8 cellular contexts compared by ENCODE assay signal in genomic region chr22:20016734-20017621, GRCh38. TPM values are rescaled to one million over a fixed set of nuclear protein-coding genes. Genes with fewer than 3 reads are reported as not detected.
DNase-seq lines count a peak whose midpoint lies in the region; ATAC-seq and TF ChIP-seq lines count a peak whose summit lies in the region.

A gene with protein sequence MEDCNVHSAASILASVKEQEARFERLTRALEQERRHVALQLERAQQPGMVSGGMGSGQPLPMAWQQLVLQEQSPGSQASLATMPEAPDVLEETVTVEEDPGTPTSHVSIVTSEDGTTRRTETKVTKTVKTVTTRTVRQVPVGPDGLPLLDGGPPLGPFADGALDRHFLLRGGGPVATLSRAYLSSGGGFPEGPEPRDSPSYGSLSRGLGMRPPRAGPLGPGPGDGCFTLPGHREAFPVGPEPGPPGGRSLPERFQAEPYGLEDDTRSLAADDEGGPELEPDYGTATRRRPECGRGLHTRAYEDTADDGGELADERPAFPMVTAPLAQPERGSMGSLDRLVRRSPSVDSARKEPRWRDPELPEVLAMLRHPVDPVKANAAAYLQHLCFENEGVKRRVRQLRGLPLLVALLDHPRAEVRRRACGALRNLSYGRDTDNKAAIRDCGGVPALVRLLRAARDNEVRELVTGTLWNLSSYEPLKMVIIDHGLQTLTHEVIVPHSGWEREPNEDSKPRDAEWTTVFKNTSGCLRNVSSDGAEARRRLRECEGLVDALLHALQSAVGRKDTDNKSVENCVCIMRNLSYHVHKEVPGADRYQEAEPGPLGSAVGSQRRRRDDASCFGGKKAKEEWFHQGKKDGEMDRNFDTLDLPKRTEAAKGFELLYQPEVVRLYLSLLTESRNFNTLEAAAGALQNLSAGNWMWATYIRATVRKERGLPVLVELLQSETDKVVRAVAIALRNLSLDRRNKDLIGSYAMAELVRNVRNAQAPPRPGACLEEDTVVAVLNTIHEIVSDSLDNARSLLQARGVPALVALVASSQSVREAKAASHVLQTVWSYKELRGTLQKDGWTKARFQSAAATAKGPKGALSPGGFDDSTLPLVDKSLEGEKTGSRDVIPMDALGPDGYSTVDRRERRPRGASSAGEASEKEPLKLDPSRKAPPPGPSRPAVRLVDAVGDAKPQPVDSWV (minus strand): TSS chr22:20016823. CDS start chr22:19990794, 26,029 bp downstream.

- TF ChIP-seq CTCF in HEK293 (tag by site-specific recombination; IDR thresholded peaks at IDR 0.05) (peak; percentile 91), prostate gland (IDR thresholded peaks at IDR 0.05) (peak; percentile 16 to 75 (median 43)), upper lobe of right lung (IDR thresholded peaks at IDR 0.05) (peak; percentile 25)

- H3K36me3 ChIP-seq in HEK293 (ENCODE audit: control insufficient read depth in 2 of 2, insufficient read depth in 1 of 2, low read length in 2 of 2), result no peaks in the 10 kb centered on the region
- no peaks in the 10 kb centered on the region for H3K36me3 ChIP-seq in prostate gland
- no peaks in the 10 kb centered on the region for H3K36me3 ChIP-seq in upper lobe of right lung

- no peaks in the 10 kb centered on the region for H3K36me3 Mint-ChIP-seq in T-helper 17 cell (ENCODE audit: low read depth)

- WGBS in prostate gland, result 3% methylated on average over 55 of the region's 79 CpGs

- H3K27ac ChIP-seq in HEK293 (ENCODE audit: extremely low read depth, low read depth, low read length), result peak within 1 kb of the TSS; percentile 24; the same call in 1 of the 2 replicates
- peak within 1 kb of the TSS; percentile 60 for H3K27ac ChIP-seq in angular gyrus (ENCODE audit: low read depth, low read length)
- H3K27ac ChIP-seq in prostate gland, result peak within 1 kb of the TSS in 1 of 2 donors; percentile 30
- no peak within 1 kb of the TSS for H3K27ac ChIP-seq in upper lobe of right lung

- peak within 1 kb of the TSS; percentile 59 for H3K4me3 ChIP-seq in HEK293 (ENCODE audit: low read depth, low read length)
- H3K4me3 ChIP-seq in prostate gland, result peak within 1 kb of the TSS; percentile 58 to 83
- H3K4me3 ChIP-seq in upper lobe of right lung, result peak within 1 kb of the TSS; percentile 85

- DNase-seq in ELR (ENCODE audit: low read depth) (peak; percentile 92), NCI-H128 (lab: John Stamatoyannopoulos, UW; ENCODE audit: unreplicated experiment) (peak; percentile 52), T-helper 17 cell (peak; percentile 89 to 92 (median 90)), left ventricle myocardium superior (peak; percentile 96), prostate gland (ENCODE audit: low spot score) (peak; percentile 93), upper lobe of right lung (peak; percentile 95)

- POLR2A ChIA-PET in HEK293 (lab: Yijun Ruan, JAX), result no interaction called here

- H3K9me3 ChIP-seq in HEK293 (ENCODE audit: control insufficient read depth, insufficient read depth, low read depth, low read length) (no peaks in the 10 kb centered on the region), T-helper 17 cell (ENCODE audit: control insufficient read depth, low read length, poor library complexity, severe bottlenecking) (no peaks in the 10 kb centered on the region), prostate gland (no peaks in the 10 kb centered on the region), upper lobe of right lung (no peaks in the 10 kb centered on the region)

- peak within 1 kb of the TSS; percentile 87 for H3K4me3 Mint-ChIP-seq in T-helper 17 cell

- ATAC-seq in T-helper 17 cell, result peak; percentile 73
- ATAC-seq in left ventricle myocardium superior, result peak; percentile 65
- peak; percentile 79 for ATAC-seq in upper lobe of right lung

- TF ChIP-seq POLR2A in prostate gland (IDR thresholded peaks at IDR 0.05), result peak; percentile 30

- intact Hi-C loops in left ventricle myocardium superior (cut with micrococcal nuclease), result no loop called here
- intact Hi-C loops in prostate gland (cut with DNase I), result no loop called here
- intact Hi-C loops in upper lobe of right lung (cut with DNase I), result no loop called here

- peaks cover 12% of the 10 kb centered on the region for H3K4me1 Mint-ChIP-seq in T-helper 17 cell

- H3K27ac Mint-ChIP-seq in T-helper 17 cell, result peak within 1 kb of the TSS; percentile 74

- peaks cover 6% of the 10 kb centered on the region for H3K27me3 Mint-ChIP-seq in T-helper 17 cell

- H3K27me3 ChIP-seq in prostate gland (replicated peaks; ENCODE audit: insufficient read depth), result no peaks in the 10 kb centered on the region
- no peaks in the 10 kb centered on the region for H3K27me3 ChIP-seq in upper lobe of right lung

- CTCF ChIA-PET in HEK293 (lab: Yijun Ruan, JAX), result interaction anchor here (0.8 to 1.5 kb wide), 3 partner anchors 46 to 287 kb away, joined by 3 to 5 read pairs (median 4); no protein-coding TSS in a partner anchor

- H3K4me1 ChIP-seq in HEK293 (ENCODE audit: control insufficient read depth, insufficient read depth, low read length) (no peaks in the 10 kb centered on the region), prostate gland (replicated peaks) (peaks cover 5% of the 10 kb centered on the region), upper lobe of right lung (peaks cover 24% of the 10 kb centered on the region)

TF ChIP-seq in HEK293, 187 proteins besides CTCF, POLR2A, EP300 and RAD21 (continues in another document):
- peak; percentile 77 for TF ChIP-seq ZNF600 (tag by site-specific recombination; IDR thresholded peaks at IDR 0.05)
- TF ChIP-seq, protein P1, sequence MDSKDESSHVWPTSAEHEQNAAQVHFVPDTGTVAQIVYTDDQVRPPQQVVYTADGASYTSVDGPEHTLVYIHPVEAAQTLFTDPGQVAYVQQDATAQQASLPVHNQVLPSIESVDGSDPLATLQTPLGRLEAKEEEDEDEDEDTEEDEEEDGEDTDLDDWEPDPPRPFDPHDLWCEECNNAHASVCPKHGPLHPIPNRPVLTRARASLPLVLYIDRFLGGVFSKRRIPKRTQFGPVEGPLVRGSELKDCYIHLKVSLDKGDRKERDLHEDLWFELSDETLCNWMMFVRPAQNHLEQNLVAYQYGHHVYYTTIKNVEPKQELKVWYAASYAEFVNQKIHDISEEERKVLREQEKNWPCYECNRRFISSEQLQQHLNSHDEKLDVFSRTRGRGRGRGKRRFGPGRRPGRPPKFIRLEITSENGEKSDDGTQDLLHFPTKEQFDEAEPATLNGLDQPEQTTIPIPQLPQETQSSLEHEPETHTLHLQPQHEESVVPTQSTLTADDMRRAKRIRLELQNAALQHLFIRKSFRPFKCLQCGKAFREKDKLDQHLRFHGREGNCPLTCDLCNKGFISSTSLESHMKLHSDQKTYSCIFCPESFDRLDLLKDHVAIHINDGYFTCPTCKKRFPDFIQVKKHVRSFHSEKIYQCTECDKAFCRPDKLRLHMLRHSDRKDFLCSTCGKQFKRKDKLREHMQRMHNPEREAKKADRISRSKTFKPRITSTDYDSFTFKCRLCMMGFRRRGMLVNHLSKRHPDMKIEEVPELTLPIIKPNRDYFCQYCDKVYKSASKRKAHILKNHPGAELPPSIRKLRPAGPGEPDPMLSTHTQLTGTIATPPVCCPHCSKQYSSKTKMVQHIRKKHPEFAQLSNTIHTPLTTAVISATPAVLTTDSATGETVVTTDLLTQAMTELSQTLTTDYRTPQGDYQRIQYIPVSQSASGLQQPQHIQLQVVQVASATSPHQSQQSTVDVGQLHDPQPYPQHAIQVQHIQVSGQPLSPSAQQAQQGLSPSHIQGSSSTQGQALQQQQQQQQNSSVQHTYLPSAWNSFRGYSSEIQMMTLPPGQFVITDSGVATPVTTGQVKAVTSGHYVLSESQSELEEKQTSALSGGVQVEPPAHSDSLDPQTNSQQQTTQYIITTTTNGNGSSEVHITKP (tag by site-specific recombination; IDR thresholded peaks at IDR 0.05), result no peak
- TF ChIP-seq ZXDB (tag by site-specific recombination; IDR thresholded peaks at IDR 0.05), result peak; percentile 82
- peak; percentile 62; the same call in 1 of the 2 replicates for TF ChIP-seq ZNF692 (tag by site-specific recombination; IDR thresholded peaks at IDR 0.05)
- no peak for TF ChIP-seq ZNF510 (tag by site-specific recombination; IDR thresholded peaks at IDR 0.05; ENCODE audit: insufficient replicate concordance)
- no peak for TF ChIP-seq ZNF530 (tag by site-specific recombination; IDR thresholded peaks at IDR 0.05; ENCODE audit: low read depth)
- TF ChIP-seq SP7 (tag by site-specific recombination; IDR thresholded peaks at IDR 0.05), result peak; percentile 25; the same call in 1 of the 2 replicates
- no peak for TF ChIP-seq ZNF394 (tag by site-specific recombination; IDR thresholded peaks at IDR 0.05; ENCODE audit: borderline replicate concordance)
- TF ChIP-seq SP2 (tag by site-specific recombination; IDR thresholded peaks at IDR 0.05), result peak; percentile 96
- TF ChIP-seq IKZF3 (tag by site-specific recombination; IDR thresholded peaks at IDR 0.05), result no peak

RNA-seq across cellular contexts. Expression of the gene that starts here (rescaled TPM):
- total RNA-seq in T-helper 17 cell, result 1 to 10 TPM; 1.3 to 2.8 TPM
- total RNA-seq in left ventricle myocardium superior, result 26.8 TPM
- 10 to 100 TPM; 39.6 to 65.9 TPM for total RNA-seq in prostate gland
- 25.4 TPM for total RNA-seq in upper lobe of right lung

Comparison
In these comparisons a context has a peak if more than half of its experiments do, and no peak if none do; other contexts are left out.
1. CTCF ChIP-seq: peak in every context shown above with its lines; median percentile 91 in HEK293; 43 in prostate gland; 25 in upper lobe of right lung.